In the genomic region with DNA sequence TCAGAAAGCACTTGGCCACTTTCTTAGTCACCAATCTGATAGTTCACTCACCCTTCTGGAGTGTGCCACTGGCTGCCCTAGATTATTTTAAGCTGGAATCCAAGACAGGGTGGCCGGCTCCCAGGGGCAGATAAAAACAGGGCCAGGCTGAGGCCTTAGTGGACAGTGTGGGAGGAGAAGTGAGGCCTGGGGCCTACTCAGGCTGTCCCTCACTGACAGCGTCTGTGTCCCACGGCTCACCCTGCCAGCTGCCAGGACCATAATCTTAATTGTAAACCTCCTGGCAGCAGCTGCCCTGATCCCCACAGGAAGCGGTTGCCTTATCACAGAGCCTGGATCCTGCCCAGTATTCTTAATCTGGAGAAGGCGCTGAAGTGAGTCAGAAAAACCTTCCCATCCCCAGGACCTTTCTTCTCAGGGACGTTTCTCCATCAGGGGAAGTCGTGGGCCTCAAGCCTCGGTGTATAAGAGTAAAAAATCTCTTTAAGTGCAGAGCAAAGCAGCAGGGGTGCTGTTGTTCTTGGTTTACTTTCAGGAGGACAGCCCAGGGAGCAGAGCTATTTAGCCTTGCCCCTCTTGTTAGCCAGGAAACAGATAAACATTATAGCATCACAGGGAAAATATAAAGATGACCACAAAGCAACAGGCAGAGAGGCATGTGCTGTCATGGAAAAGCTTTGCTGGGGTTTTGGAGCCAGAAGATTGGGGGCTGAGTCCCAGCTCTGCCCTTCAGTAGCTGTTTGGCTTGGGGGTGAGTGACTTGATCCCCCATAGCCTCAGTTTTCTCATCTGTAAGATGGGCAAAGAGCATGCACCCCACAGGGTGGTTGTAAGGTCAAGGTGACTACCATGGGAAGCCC, we compare ENCODE assay signal across 9 cellular contexts. TPM values are rescaled to one million over a fixed set of nuclear protein-coding genes. Genes with fewer than 3 reads are reported as not detected.
DNase-seq lines count a peak whose midpoint lies in the region; ATAC-seq and TF ChIP-seq lines count a peak whose summit lies in the region.
"Had no signal": no experiment of that assay in that cellular context is flagged by ENCODE, and none has a peak within 500 bp of the region (broad histone marks: within the 10 kb centered on the region; RNA-seq: fewer than 3 reads in every experiment).

No MANE protein-coding gene starts in this region.

- intact Hi-C loops in posterior vena cava (cut with DNase I) = no loop called here

- no peaks in the 10 kb centered on the region for H3K79me2 ChIP-seq in Karpas-422 (ENCODE audit: low read length)

- no peak overlapping the region for H3K4me2 ChIP-seq in Karpas-422 (ENCODE audit: low read depth, low read length, poor library complexity, severe bottlenecking)

- H3K36me3 ChIP-seq in SJSA1 (no peaks in the 10 kb centered on the region), Karpas-422 (ENCODE audit: insufficient read depth, low read length) (no peaks in the 10 kb centered on the region)

- H2AFZ ChIP-seq in Karpas-422 (ENCODE audit: low read length) = no peak overlapping the region

- H3K4me3 ChIP-seq in SJSA1 = no peak overlapping the region
- no peak overlapping the region for H3K4me3 ChIP-seq in foreskin fibroblast (ENCODE audit: low read depth in 1 of 2, low read length in 2 of 2)
- no peak overlapping the region for H3K4me3 ChIP-seq in Karpas-422 (ENCODE audit: low read length)

- H3K9me3 ChIP-seq in SJSA1 (replicated peaks) = no peaks in the 10 kb centered on the region
- H3K9me3 ChIP-seq in Karpas-422 (ENCODE audit: low read length) = no peaks in the 10 kb centered on the region

- H4K20me1 ChIP-seq in Karpas-422 (ENCODE audit: insufficient read depth, low read depth, low read length) = no peaks in the 10 kb centered on the region

- DNase-seq in EL (peak; percentile 82), SJSA1 (ENCODE audit: low read depth in 1 of 2, low spot score in 2 of 2) (peak in 1 of 2 experiments; percentile 71), foreskin fibroblast (peak; percentile 37 to 50), posterior vena cava (ENCODE audit: low spot score) (peak; percentile 88), NCI-H1105 treated with DMSO at 0.1 percent for 48 hours (lab: John Stamatoyannopoulos, UW) (no peak), Karpas-422 (no peak)
- DNase-seq: PC-3 had no signal

- H3K27me3 ChIP-seq in SJSA1 (replicated peaks) (no peaks in the 10 kb centered on the region), Karpas-422 (ENCODE audit: low read length) (no peaks in the 10 kb centered on the region)

- H3K4me1 ChIP-seq in SJSA1 (replicated peaks) (peaks cover 23% of the 10 kb centered on the region), Karpas-422 (ENCODE audit: low read length) (no peaks in the 10 kb centered on the region)

- TF ChIP-seq CTCF in foreskin fibroblast (IDR thresholded peaks at IDR 0.05; ENCODE audit: low read depth, low read length) = no peak

- H3K27ac ChIP-seq in SJSA1 = peak overlapping the region; percentile 46
- H3K27ac ChIP-seq in Karpas-422 (ENCODE audit: low read length) = no peak overlapping the region

- no peak for ATAC-seq in GM21529 (IDR thresholded peaks at IDR 0.05; ENCODE audit: unreplicated experiment)
- no peak for ATAC-seq in GM21786 (IDR thresholded peaks at IDR 0.05; ENCODE audit: unreplicated experiment)
- ATAC-seq: PC-3 had no signal

- no peak overlapping the region for H3K9ac ChIP-seq in Karpas-422 (ENCODE audit: low read length)

- H3K9me2 ChIP-seq in Karpas-422 (replicated peaks; ENCODE audit: insufficient read depth, low read length) = no peaks in the 10 kb centered on the region

RNA-seq across cellular contexts. Expression of a gene that starts 39.6 kb away (rescaled TPM):
- 1.9 TPM in 1 of 2 replicates, not detected in the other for total RNA-seq in SJSA1 (2014; rRNA removed; shearing (Covaris generic))
- total RNA-seq in posterior vena cava = 10 to 100 TPM; 41.4 to 65.8 TPM
- 0.90 and 1.8 TPM in 2 replicates for total RNA-seq in Karpas-422 (2014; rRNA removed; shearing (Covaris generic); ENCODE audit: low replicate concordance)
- total RNA-seq: PC-3 had no signal

Comparison
In these comparisons a context has a peak if more than half of its experiments do, and no peak if none do; other contexts are left out.
1. DNase-seq: peak in EL (single experiment), foreskin fibroblast (2 of 2) and posterior vena cava (single experiment); none in NCI-H1105 treated with DMSO at 0.1 percent for 48 hours (single experiment) and Karpas-422 (single experiment).
2. RNA of a gene that starts 39.6 kb away (total RNA-seq): 41.4 to 65.8 TPM in posterior vena cava; 1.9 TPM in SJSA1 and 0.90 to 1.8 TPM in Karpas-422; every median in the first group is over 10 times any median in the second.